Comparison of ENCODE assay signal across 13 cellular contexts in genomic region chr9:131923766-131924165, GRCh38.
A peak's percentile ranks its signal among the peaks of the same experiment; 100 is the strongest.
DNase-seq lines count a peak whose midpoint lies in the region; TF ChIP-seq lines count a peak whose summit lies in the region.
"Had no signal": no experiment of that assay in that cellular context is flagged by ENCODE, and none has a peak within 500 bp of the region (broad histone marks: within the 10 kb centered on the region; RNA-seq: fewer than 3 reads in every experiment).

No MANE protein-coding gene starts in this region.

- H3K4me1 ChIP-seq in OCI-LY3 (ENCODE audit: low read length) = peaks cover 13% of the 10 kb centered on the region
- H3K4me1 ChIP-seq in CD4-positive, alpha-beta memory T cell (ENCODE audit: insufficient read depth, low read length) = no peaks in the 10 kb centered on the region

- H3K4me2 ChIP-seq in OCI-LY3 (ENCODE audit: low read length) = peak overlapping the region; percentile 20; the same call in 1 of the 2 replicates
- H3K4me2 ChIP-seq: BLaER1 treated with 17β-estradiol and CSF1 and Interleukin-3, amounts not matched to agents 10 nM and 100 nM; GM23338 had no signal

- POLR2A ChIA-PET in CD4-positive, alpha-beta memory T cell (lab: Charles Lee; ENCODE audit: partially characterized antibody) = no interaction called here

- peak overlapping the region in 1 of 7 donors; percentile 29 for H3K27ac Mint-ChIP-seq in CD4-positive, alpha-beta memory T cell
- H3K27ac Mint-ChIP-seq: GM23338 had no signal

- H3K27ac ChIP-seq in OCI-LY3 (ENCODE audit: low read length) (no peak overlapping the region), brain microvascular endothelial cell (no peak overlapping the region)
- H3K27ac ChIP-seq in CD4-positive, alpha-beta memory T cell (ENCODE audit: low read depth, low read length) = no peak overlapping the region
- H3K27ac ChIP-seq: BLaER1 treated with 17β-estradiol and CSF1 and Interleukin-3, amounts not matched to agents 10 nM and 100 nM had no signal

- H2AFZ ChIP-seq in OCI-LY3 (ENCODE audit: low read depth, low read length) = no peak overlapping the region
- H2AFZ ChIP-seq: GM23338 had no signal

- H3K27me3 ChIP-seq in OCI-LY3 (ENCODE audit: low read depth, low read length) = no peaks in the 10 kb centered on the region
- no peaks in the 10 kb centered on the region for H3K27me3 ChIP-seq in brain microvascular endothelial cell (replicated peaks)
- no peaks in the 10 kb centered on the region for H3K27me3 ChIP-seq in CD4-positive, alpha-beta memory T cell (ENCODE audit: insufficient read depth, low read length)
- H3K27me3 ChIP-seq: BLaER1 treated with 17β-estradiol and CSF1 and Interleukin-3, amounts not matched to agents 10 nM and 100 nM had no signal

- in situ Hi-C loops in brain microvascular endothelial cell (cut with HindIII; ENCODE audit: low pct_ligation_motif_present, low sequenced_read_pairs) = no loop called here

- H3K9me3 ChIP-seq in OCI-LY3 (ENCODE audit: insufficient read depth, low read length) = no peaks in the 10 kb centered on the region
- H3K9me3 ChIP-seq in CD4-positive, alpha-beta memory T cell (ENCODE audit: control insufficient read depth in 1 of 2, low read length in 2 of 2) = no peaks in the 10 kb centered on the region
- H3K9me3 ChIP-seq: BLaER1 treated with 17β-estradiol and CSF1 and Interleukin-3, amounts not matched to agents 10 nM and 100 nM had no signal

- peaks cover 0 to 6% (median 4%) of the 10 kb centered on the region in 4 donors for H3K4me1 Mint-ChIP-seq in CD4-positive, alpha-beta memory T cell

- no peaks in the 10 kb centered on the region for H3K79me2 ChIP-seq in OCI-LY3 (ENCODE audit: low read length)

- peak; percentile 48 for DNase-seq in ELR (ENCODE audit: low read depth)
- DNase-seq in brain microvascular endothelial cell = peak; percentile 2
- DNase-seq in iris pigment epithelial cell (ENCODE audit: low read depth) = peak; percentile 38
- no peak for DNase-seq in CD4-positive, alpha-beta memory T cell
- DNase-seq in COLO829 (ENCODE audit: low spot score) = no peak
- no peak for DNase-seq in NK-92 (lab: John Stamatoyannopoulos, UW; ENCODE audit: unreplicated experiment)
- DNase-seq: ACHN; CD4-positive, CD25-positive, alpha-beta regulatory T cell; DMS53; H7 had no signal

- H3K27me3 Mint-ChIP-seq in CD4-positive, alpha-beta memory T cell = no peaks in the 10 kb centered on the region
- H3K27me3 Mint-ChIP-seq: CD4-positive, CD25-positive, alpha-beta regulatory T cell had no signal

- no peak overlapping the region for H3K9ac ChIP-seq in OCI-LY3 (ENCODE audit: low read length)
- H3K9ac ChIP-seq: BLaER1 treated with 17β-estradiol and CSF1 and Interleukin-3, amounts not matched to agents 10 nM and 100 nM had no signal

- no peak overlapping the region for H3K4me3 Mint-ChIP-seq in CD4-positive, alpha-beta memory T cell
- H3K4me3 Mint-ChIP-seq: CD4-positive, CD25-positive, alpha-beta regulatory T cell; GM23338 had no signal

- no peak overlapping the region for H3K4me3 ChIP-seq in OCI-LY3 (ENCODE audit: low read length)
- no peak overlapping the region for H3K4me3 ChIP-seq in brain microvascular endothelial cell (ENCODE audit: low read depth, low read length)
- H3K4me3 ChIP-seq in CD4-positive, alpha-beta memory T cell (ENCODE audit: low read length in 2 of 2) = no peak overlapping the region
- H3K4me3 ChIP-seq: BLaER1 treated with 17β-estradiol and CSF1 and Interleukin-3, amounts not matched to agents 10 nM and 100 nM; GM23338 had no signal

- intact Hi-C loops in CD4-positive, alpha-beta memory T cell (cut with micrococcal nuclease) = no loop called here

- H4K20me1 ChIP-seq in OCI-LY3 (ENCODE audit: insufficient read depth, low read length) = peaks cover 57% of the 10 kb centered on the region

- peaks cover 11 to 31% of the 10 kb centered on the region in 2 donors for H3K36me3 Mint-ChIP-seq in CD4-positive, alpha-beta memory T cell

- CTCF ChIA-PET in CD4-positive, alpha-beta memory T cell (lab: Charles Lee; ENCODE audit: partially characterized antibody) = no interaction called here

- peaks cover 0 to 4% (median 0%) of the 10 kb centered on the region in 8 donors for H3K9me3 Mint-ChIP-seq in CD4-positive, alpha-beta memory T cell
- H3K9me3 Mint-ChIP-seq: GM23338 had no signal

- H3K36me3 ChIP-seq in OCI-LY3 (replicated peaks; ENCODE audit: low read depth, low read length) (no peaks in the 10 kb centered on the region), brain microvascular endothelial cell (replicated peaks) (no peaks in the 10 kb centered on the region)
- no peaks in the 10 kb centered on the region for H3K36me3 ChIP-seq in CD4-positive, alpha-beta memory T cell (ENCODE audit: insufficient read depth, low read length)

- TF ChIP-seq CTCF in OCI-LY3 (IDR thresholded peaks at IDR 0.05; ENCODE audit: low read depth, low read length) = no peak
- no peak for TF ChIP-seq CTCF in brain microvascular endothelial cell (IDR thresholded peaks at IDR 0.05; ENCODE audit: low read depth, low read length, missing control alignments)

Comparison
In these comparisons a context has a peak if more than half of its experiments do, and no peak if none do; other contexts are left out.
1. DNase-seq: peak in ELR (single experiment), brain microvascular endothelial cell (single experiment) and iris pigment epithelial cell (single experiment); none in CD4-positive, alpha-beta memory T cell (0 of 5), COLO829 (single experiment) and NK-92 (single experiment).